Comparison of ENCODE assay signal across 9 cellular contexts in the genomic region with DNA sequence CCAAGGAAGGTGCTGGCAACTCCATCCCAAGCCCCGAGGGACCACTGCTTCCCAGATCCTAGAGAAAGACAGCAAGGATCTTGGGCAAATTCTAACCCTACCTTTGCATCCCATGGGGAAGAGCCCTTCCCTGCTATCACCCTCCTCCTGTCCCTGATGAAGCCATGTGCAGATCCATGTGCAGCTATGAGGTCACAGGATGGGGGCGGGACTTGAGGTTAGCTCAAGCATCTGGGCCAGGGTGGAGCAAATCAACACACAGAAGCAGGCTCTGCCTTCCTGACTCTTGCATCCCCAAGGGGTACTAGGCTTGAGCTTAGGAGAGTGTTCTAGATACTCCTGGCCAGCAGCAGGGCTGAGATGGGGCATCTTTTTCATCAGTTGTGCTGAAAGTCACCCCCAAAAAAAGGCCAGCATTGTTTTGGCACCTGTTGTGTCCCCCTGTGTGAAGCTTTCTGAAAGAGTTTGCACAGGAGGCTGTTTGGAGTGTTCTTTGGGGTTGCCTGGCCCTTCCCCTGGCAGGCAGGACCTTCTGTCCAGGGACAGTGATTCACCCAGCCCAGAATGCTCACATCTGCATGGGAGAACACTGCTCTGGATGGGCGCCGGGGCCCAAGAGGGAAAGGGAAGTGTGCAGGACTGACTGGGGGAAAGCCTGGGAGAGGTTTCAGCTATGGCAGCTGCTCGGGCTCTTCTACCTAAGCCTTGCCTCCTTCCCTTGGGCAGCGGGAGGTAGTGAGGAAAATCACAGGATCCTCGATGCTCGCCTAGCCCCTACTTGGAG. TPM values are rescaled to one million over a fixed set of nuclear protein-coding genes. Genes with fewer than 3 reads are reported as not detected.
A peak's percentile ranks its signal among the peaks of the same experiment; 100 is the strongest.
DNase-seq lines count a peak whose midpoint lies in the region; ATAC-seq and TF ChIP-seq lines count a peak whose summit lies in the region.
"Had no signal": no experiment of that assay in that cellular context is flagged by ENCODE, and none has a peak within 500 bp of the region (broad histone marks: within the 10 kb centered on the region; RNA-seq: fewer than 3 reads in every experiment).

No MANE protein-coding gene starts in this region.

- H3K4me3 Mint-ChIP-seq in progenitor cell of endocrine pancreas (ENCODE audit: low read depth) = no peak overlapping the region

- WGBS in sigmoid colon, 2 donors = 79 to 85% methylated on average over 8 of the region's 8 CpGs

- peak; percentile 69 for DNase-seq in AG10803 (ENCODE audit: low read depth)
- DNase-seq in activated CD4-positive, CD25-positive, alpha-beta regulatory T cell treated with anti-CD3 and anti-CD28 coated beads, Interleukin-2, amount 50 U/mL, for 72 hours = peak; percentile 44
- DNase-seq in dermis blood vessel endothelial cell = peak; percentile 58
- DNase-seq in sigmoid colon = peak; percentile 93
- DNase-seq in progenitor cell of endocrine pancreas (ENCODE audit: low spot score, unreplicated experiment) = no peak
- DNase-seq in NCI-H187 treated with DMSO at 0.1 percent for 48 hours (lab: John Stamatoyannopoulos, UW) = no peak
- no peak for DNase-seq in DMS153 treated with DMSO at 0.1 percent for 48 hours (lab: John Stamatoyannopoulos, UW; ENCODE audit: unreplicated experiment)

- peaks cover 55% of the 10 kb centered on the region for H3K27me3 Mint-ChIP-seq in progenitor cell of endocrine pancreas

- H3K4me3 ChIP-seq in AG10803 (ENCODE audit: low read length) (no peak overlapping the region), sigmoid colon (no peak overlapping the region)

- peak; percentile 24 for ATAC-seq in HG02981 (IDR thresholded peaks at IDR 0.05; ENCODE audit: unreplicated experiment)
- ATAC-seq: activated naive CD4-positive, alpha-beta T cell treated with anti-CD3 and anti-CD28 coated beads, Interleukin-2, amount 50 U/mL, for 72 hours had no signal

- no peaks in the 10 kb centered on the region for H3K36me3 ChIP-seq in sigmoid colon

- H3K27ac Mint-ChIP-seq in progenitor cell of endocrine pancreas = no peak overlapping the region

- H3K9me3 ChIP-seq in sigmoid colon = no peaks in the 10 kb centered on the region

- peaks cover 14% of the 10 kb centered on the region for H3K9me3 Mint-ChIP-seq in progenitor cell of endocrine pancreas (ENCODE audit: low read depth)
- H3K9me3 Mint-ChIP-seq: activated naive CD4-positive, alpha-beta T cell treated with anti-CD3 and anti-CD28 coated beads, Interleukin-2, amount 50 U/mL, for 72 hours had no signal

- no peak for TF ChIP-seq POLR2A in sigmoid colon (IDR thresholded peaks at IDR 0.05)

- peaks cover 0 to 35% (median 25%) of the 10 kb centered on the region in 4 donors for H3K4me1 ChIP-seq in sigmoid colon

- H3K4me1 Mint-ChIP-seq in progenitor cell of endocrine pancreas (ENCODE audit: low read depth) = peaks cover 5% of the 10 kb centered on the region

- TF ChIP-seq CTCF in AG10803 (conservative IDR thresholded peaks at IDR 0.05; ENCODE audit: low read length) (no peak), sigmoid colon (IDR thresholded peaks at IDR 0.05) (no peak), progenitor cell of endocrine pancreas (IDR thresholded peaks at IDR 0.05; ENCODE audit: unreplicated experiment) (no peak)

- TF ChIP-seq EP300 in sigmoid colon (IDR thresholded peaks at IDR 0.05) = no peak

- peak overlapping the region; percentile 27 to 91 (median 86) for H3K27ac ChIP-seq in sigmoid colon

- H3K27me3 ChIP-seq in sigmoid colon = peaks cover 0 to 4% (median 0%) of the 10 kb centered on the region in 3 donors

- intact Hi-C loops in sigmoid colon (cut with DNase I) = loop anchor here (2.0 kb wide), 1 partner anchor 34 kb away; no protein-coding TSS in a partner anchor

- no peaks in the 10 kb centered on the region for H3K36me3 Mint-ChIP-seq in progenitor cell of endocrine pancreas (ENCODE audit: insufficient read depth)

RNA-seq across cellular contexts. Expression of gene PRPS1, which starts 50.8 kb away (rescaled TPM):
- total RNA-seq in dermis blood vessel endothelial cell (25.7 and 39.5 TPM in 2 replicates), sigmoid colon (10 to 100 TPM; 16.3 to 35.8 (median 21.5) TPM), progenitor cell of endocrine pancreas (35.6 and 36.3 TPM in 2 replicates)
- 10 to 100 TPM in 2 of 3 donors, 1 to 10 TPM in 1; 9.6 to 24.4 (median 10.6) TPM for polyA plus RNA-seq in sigmoid colon

Comparison
In these comparisons a context has a peak if more than half of its experiments do, and no peak if none do; other contexts are left out.
1. DNase-seq: peak in AG10803 (single experiment), activated CD4-positive, CD25-positive, alpha-beta regulatory T cell treated with anti-CD3 and anti-CD28 coated beads, Interleukin-2, amount 50 U/mL, for 72 hours (single experiment), dermis blood vessel endothelial cell (single experiment) and sigmoid colon (single experiment); none in progenitor cell of endocrine pancreas (single experiment), NCI-H187 treated with DMSO at 0.1 percent for 48 hours (single experiment) and DMS153 treated with DMSO at 0.1 percent for 48 hours (single experiment).